ENCODE assay signal across 23 cellular contexts in genomic region chr14:68913516-68913915, GRCh38.
DNase-seq lines count a peak whose midpoint lies in the region; ATAC-seq, FAIRE-seq and TF ChIP-seq lines count a peak whose summit lies in the region.
"Had no signal": no experiment of that assay in that cellular context is flagged by ENCODE, and none has a peak within 500 bp of the region (broad histone marks: within the 10 kb centered on the region; RNA-seq: fewer than 3 reads in every experiment).

No MANE protein-coding gene starts in this region.

- H3K4me3 ChIP-seq in GM23338 = no peak overlapping the region
- no peak overlapping the region for H3K4me3 ChIP-seq in lower lobe of right lung
- H3K4me3 ChIP-seq in stomach smooth muscle (ENCODE audit: low read length in 2 of 2) = no peak overlapping the region
- no peak overlapping the region for H3K4me3 ChIP-seq in pancreas
- H3K4me3 ChIP-seq: heart left ventricle, K562, right atrium auricular region had no signal

- H3K27ac ChIP-seq in GM23338 (ENCODE audit: low read depth) (no peak overlapping the region), lower lobe of right lung (no peak overlapping the region), stomach smooth muscle (ENCODE audit: low read length) (peak overlapping the region; percentile 79), pancreas (no peak overlapping the region)

- intact Hi-C loops in lower lobe of right lung (cut with DNase I) (no loop called here), pancreas (cut with DNase I) (loop anchor here in 1 of 3 donors (10.0 kb wide), 2 partner anchors 91 to 181 kb away; no protein-coding TSS in a partner anchor)

- peak overlapping the region in 1 of 2 donors; percentile 13 for H3K9ac ChIP-seq in stomach smooth muscle (ENCODE audit: low read length in 2 of 2)

- no peaks in the 10 kb centered on the region for H3K9me2 ChIP-seq in GM23338 (ENCODE audit: insufficient read depth)

- peaks cover 41% of the 10 kb centered on the region for H3K79me2 ChIP-seq in GM23338 (replicated peaks; ENCODE audit: insufficient read depth)

- H4K20me1 ChIP-seq in GM23338 (replicated peaks; ENCODE audit: insufficient read depth) = peaks cover 10% of the 10 kb centered on the region; the same call in 1 of the 2 replicates

- H3K27ac Mint-ChIP-seq in GM23338 (0 out of 2 replicates have a peak overlapping the region, but pooled peaks have one; percentile 44), T-helper 17 cell (peak overlapping the region; percentile 73)
- H3K27ac Mint-ChIP-seq: naive B cell; stimulated activated naive B cell treated with anti-CD40 and anti-IgM and Interleukin-4, amounts not matched to agents 10 μg/mL and 1 μg/mL and 100 μg/mL, for 72 hours had no signal

- H3K36me3 ChIP-seq in GM23338 (ENCODE audit: insufficient read depth) (peaks cover 10% of the 10 kb centered on the region; the same call in 1 of the 2 replicates), lower lobe of right lung (peaks cover 36% of the 10 kb centered on the region), stomach smooth muscle (ENCODE audit: control insufficient read depth in 2 of 2, insufficient read depth in 2 of 2, low read length in 2 of 2) (peaks cover 42 to 44% of the 10 kb centered on the region in 2 donors), pancreas (peaks cover 0 to 6% (median 0%) of the 10 kb centered on the region in 3 donors)

- H3K9me3 Mint-ChIP-seq in GM23338 = no peaks in the 10 kb centered on the region

- no peaks in the 10 kb centered on the region; the same call in 1 of the 2 replicates for H3F3A ChIP-seq in GM23338 (replicated peaks; ENCODE audit: low read depth)

- H3K4me2 ChIP-seq in GM23338 = no peak overlapping the region

- H3K4me1 Mint-ChIP-seq in GM23338 (peaks cover 10% of the 10 kb centered on the region), T-helper 17 cell (peaks cover 8% of the 10 kb centered on the region)

- H3K27me3 ChIP-seq in GM23338 (ENCODE audit: insufficient read depth) (no peaks in the 10 kb centered on the region), lower lobe of right lung (ENCODE audit: low read depth) (no peaks in the 10 kb centered on the region), stomach smooth muscle (ENCODE audit: control insufficient read depth in 1 of 2, insufficient read depth in 2 of 2, low read length in 2 of 2) (no peaks in the 10 kb centered on the region), pancreas (no peaks in the 10 kb centered on the region)
- H3K27me3 ChIP-seq: heart left ventricle, right atrium auricular region had no signal

- no peak for TF ChIP-seq CTCF in GM23338 (conservative IDR thresholded peaks at IDR 0.05; ENCODE audit: low read depth in 2 of 2)
- TF ChIP-seq CTCF in lower lobe of right lung (IDR thresholded peaks at IDR 0.05) = no peak
- no peak for TF ChIP-seq CTCF in pancreas (IDR thresholded peaks at IDR 0.05)

- 92 to 93% methylated on average over 3 of the region's 3 CpGs for WGBS in pancreas, 2 donors

- no peak for FAIRE-seq in pancreas (lab: Jason Lieb, UNC)
- FAIRE-seq: K562 had no signal

- H3K4me1 ChIP-seq in GM23338 (ENCODE audit: insufficient read depth) (no peaks in the 10 kb centered on the region), lower lobe of right lung (peaks cover 12% of the 10 kb centered on the region), stomach smooth muscle (ENCODE audit: control insufficient read depth, insufficient read depth, low read length) (peaks cover 82% of the 10 kb centered on the region), pancreas (peaks cover 0 to 6% (median 0%) of the 10 kb centered on the region in 3 donors)

- H2AFZ ChIP-seq in GM23338 = no peak overlapping the region

- H3K27me3 Mint-ChIP-seq in GM23338 (ENCODE audit: insufficient read depth, low read depth, poor library complexity) (peaks cover 5% of the 10 kb centered on the region), T-helper 17 cell (no peaks in the 10 kb centered on the region)
- H3K27me3 Mint-ChIP-seq: naive B cell; stimulated activated naive B cell treated with anti-CD40 and anti-IgM and Interleukin-4, amounts not matched to agents 10 μg/mL and 1 μg/mL and 100 μg/mL, for 72 hours had no signal

- no peaks in the 10 kb centered on the region for H3K9me3 ChIP-seq in T-helper 17 cell (ENCODE audit: control insufficient read depth, low read length, poor library complexity, severe bottlenecking)
- H3K9me3 ChIP-seq in lower lobe of right lung = no peaks in the 10 kb centered on the region
- H3K9me3 ChIP-seq in stomach smooth muscle (ENCODE audit: control insufficient read depth in 2 of 2, low read length in 2 of 2) = no peaks in the 10 kb centered on the region
- no peaks in the 10 kb centered on the region for H3K9me3 ChIP-seq in pancreas
- H3K9me3 ChIP-seq: heart left ventricle, right atrium auricular region had no signal

- ATAC-seq in GM23338 (no peak), T-helper 17 cell (no peak), lower lobe of right lung (no peak), GM21360 (IDR thresholded peaks at IDR 0.05; ENCODE audit: unreplicated experiment) (no peak), pancreas (no peak)
- ATAC-seq: K562; stimulated activated naive B cell treated with anti-CD40 and anti-IgM and Interleukin-4, amounts not matched to agents 10 μg/mL and 1 μg/mL and 100 μg/mL, for 72 hours had no signal

- H3K36me3 Mint-ChIP-seq in GM23338 (ENCODE audit: low read depth) (peaks cover 67% of the 10 kb centered on the region), T-helper 17 cell (ENCODE audit: low read depth) (peaks cover 4% of the 10 kb centered on the region)
- H3K36me3 Mint-ChIP-seq: naive B cell; stimulated activated naive B cell treated with anti-CD40 and anti-IgM and Interleukin-4, amounts not matched to agents 10 μg/mL and 1 μg/mL and 100 μg/mL, for 72 hours had no signal

- DNase-seq in GM23338 (ENCODE audit: low spot score) (no peak), T-helper 17 cell (no peak), lower lobe of right lung (peak; percentile 34), pancreas (no peak), NCI-H2029 treated with DMSO at 0.1 percent for 48 hours (lab: John Stamatoyannopoulos, UW) (no peak)
- DNase-seq: activated CD4-positive, alpha-beta T cell treated with anti-CD3 and anti-CD28 coated beads, Interleukin-2, amount 50 U/mL, for 48 hours; activated T-cell treated with anti-CD3 and anti-CD28 coated beads for 4 hours; caudate nucleus; GOT3; heart left ventricle; MM.1S; naive B cell; NCI-H1436; NCI-H2171; NCI-H524; NK-92 treated with Interleukin-12 subunit alpha and Interleukin-12 subunit beta, amount 100 ng/mL, for 24 hours; stimulated activated CD4-positive, alpha-beta T cell treated with anti-CD3 and anti-CD28 coated beads, Interleukin-4, amount 100 ng/mL, for 1 hour; stimulated activated naive B cell treated with anti-CD40 and anti-IgM and Interleukin-4, amounts not matched to agents 10 μg/mL and 1 μg/mL and 100 μg/mL, for 72 hours had no signal

- H3K4me3 Mint-ChIP-seq in GM23338 = no peak overlapping the region
- no peak overlapping the region for H3K4me3 Mint-ChIP-seq in T-helper 17 cell
- H3K4me3 Mint-ChIP-seq: CD14-positive monocyte; naive B cell; stimulated activated naive B cell treated with anti-CD40 and anti-IgM and Interleukin-4, amounts not matched to agents 10 μg/mL and 1 μg/mL and 100 μg/mL, for 72 hours had no signal

TF ChIP-seq in GM23338, 12 proteins besides CTCF, POLR2A, EP300 and RAD21 (continues in another document):
- TF ChIP-seq EZH2 (IDR thresholded peaks at IDR 0.05; ENCODE audit: low read depth, unreplicated experiment) = no peak
